23 cellular contexts compared by ENCODE assay signal in genomic region chr9:94961870-94962269, GRCh38.
"Had no signal": no experiment of that assay in that cellular context is flagged by ENCODE, and none has a peak within 500 bp of the region (broad histone marks: within the 10 kb centered on the region; RNA-seq: fewer than 3 reads in every experiment).

No MANE protein-coding gene starts in this region.

- DNase-seq: central memory CD4-positive, alpha-beta T cell; cortex of kidney; effector memory CD8-positive, alpha-beta T cell; gastrocnemius medialis; glutamatergic neuron; kidney; left colon; left ventricle myocardium superior; mucosa of descending colon; natural killer cell; occipital lobe; stimulated activated CD4-positive, alpha-beta T cell treated with anti-CD3 and anti-CD28 coated beads, Interleukin-2, amount 100 ng/mL, for 24 hours; stimulated activated CD4-positive, alpha-beta T cell treated with anti-CD3 and anti-CD28 coated beads, Interleukin-4, amount 100 ng/mL, for 4 hours; stimulated activated naive B cell treated with anti-CD40 and anti-IgM and Interleukin-4, amounts not matched to agents 10 μg/mL and 1 μg/mL and 100 μg/mL, for 72 hours; stomach; tibial artery; upper lobe of left lung had no signal

- H3K4me3 ChIP-seq: esophagus muscularis mucosa, gastrocnemius medialis, mucosa of descending colon, neural progenitor cell, stomach, suprapubic skin, tibial artery, upper lobe of left lung, vagina had no signal

- H3K36me3 ChIP-seq: esophagus muscularis mucosa, gastrocnemius medialis, neural progenitor cell, suprapubic skin, upper lobe of left lung, vagina had no signal

- H3K4me1 ChIP-seq: gastrocnemius medialis, neural progenitor cell, parathyroid adenoma, stomach, suprapubic skin, tibial artery, upper lobe of left lung, vagina had no signal

- H3K27me3 ChIP-seq: esophagus muscularis mucosa, gastrocnemius medialis, neural progenitor cell, stomach, suprapubic skin, tibial artery, upper lobe of left lung, vagina had no signal

- H3K27ac ChIP-seq: epithelial cell of prostate, esophagus muscularis mucosa, gastrocnemius medialis, neural progenitor cell, parathyroid adenoma, stomach, suprapubic skin, tibial artery, upper lobe of left lung, vagina had no signal

- H3K9me3 ChIP-seq: esophagus muscularis mucosa, gastrocnemius medialis, mucosa of descending colon, stomach, suprapubic skin, tibial artery, upper lobe of left lung, vagina had no signal
